11 cellular contexts compared by ENCODE assay signal in genomic region chr4:128358231-128358902, GRCh38.
DNase-seq lines count a peak whose midpoint lies in the region; ATAC-seq, FAIRE-seq and TF ChIP-seq lines count a peak whose summit lies in the region.
"Had no signal": no experiment of that assay in that cellular context is flagged by ENCODE, and none has a peak within 500 bp of the region (broad histone marks: within the 10 kb centered on the region; RNA-seq: fewer than 3 reads in every experiment).

No MANE protein-coding gene starts in this region.

- H3K36me3 ChIP-seq in bronchial epithelial cell (ENCODE audit: control insufficient read depth, insufficient read depth, low read length) = no peaks in the 10 kb centered on the region

- TF ChIP-seq CTCF in bronchial epithelial cell (IDR thresholded peaks at IDR 0.05; ENCODE audit: insufficient read depth, low read length, severe bottlenecking) (no peak), omental fat pad (IDR thresholded peaks at IDR 0.05) (no peak)

- peak; percentile 47 for FAIRE-seq in bronchial epithelial cell (lab: Jason Lieb, UNC)

- DNase-seq in 8988T (peak; percentile 8), HT1080 (ENCODE audit: low read depth) (peak; percentile 43), bronchial epithelial cell (ENCODE audit: low read depth) (peak; percentile 52), islet precursor cell (peak; percentile 59), SK-N-DZ (ENCODE audit: low spot score) (no peak), NCI-H510A treated with DMSO at 0.1 percent for 48 hours (lab: John Stamatoyannopoulos, UW) (no peak), omental fat pad (ENCODE audit: low spot score) (no peak)
- DNase-seq in effector CD8-positive, alpha-beta T cell (lab: John Stamatoyannopoulos, UW) = no peak
- DNase-seq: activated T-cell treated with anti-CD3 and anti-CD28 coated beads, Interleukin-2, amount 50 U/mL, for 72 hours; NCI-H1105 treated with DMSO at 0.1 percent for 48 hours; testis had no signal

- H3K27me3 ChIP-seq in bronchial epithelial cell (ENCODE audit: control insufficient read depth, insufficient read depth, low read length) = no peaks in the 10 kb centered on the region
- H3K27me3 ChIP-seq: testis had no signal

- no peak for ATAC-seq in omental fat pad (ENCODE audit: low FRiP score)

- H3K4me3 ChIP-seq in bronchial epithelial cell (ENCODE audit: low read depth, low read length) = no peak overlapping the region
- H3K4me3 ChIP-seq: testis had no signal

Comparison
In these comparisons a context has a peak if more than half of its experiments do, and no peak if none do; other contexts are left out.
1. DNase-seq: peak in 8988T (single experiment), HT1080 (single experiment), bronchial epithelial cell (single experiment) and islet precursor cell (single experiment); none in SK-N-DZ (single experiment), NCI-H510A treated with DMSO at 0.1 percent for 48 hours (single experiment), effector CD8-positive, alpha-beta T cell (single experiment) and omental fat pad (single experiment).